Comparison of ENCODE assay signal across 7 cellular contexts in genomic region chr17:7262192-7263070, GRCh38. TPM values are rescaled to one million over a fixed set of nuclear protein-coding genes. Genes with fewer than 3 reads are reported as not detected.
DNase-seq lines count a peak whose midpoint lies in the region; ATAC-seq and TF ChIP-seq lines count a peak whose summit lies in the region.

A gene with protein sequence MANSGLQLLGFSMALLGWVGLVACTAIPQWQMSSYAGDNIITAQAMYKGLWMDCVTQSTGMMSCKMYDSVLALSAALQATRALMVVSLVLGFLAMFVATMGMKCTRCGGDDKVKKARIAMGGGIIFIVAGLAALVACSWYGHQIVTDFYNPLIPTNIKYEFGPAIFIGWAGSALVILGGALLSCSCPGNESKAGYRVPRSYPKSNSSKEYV (minus strand): TSS chr17:7262478. CDS start chr17:7262043, 435 bp downstream.

- H3K9ac ChIP-seq in PC-3 (ENCODE audit: low read length): peak within 1 kb of the TSS; percentile 93

- H3K4me1 Mint-ChIP-seq in HFFc6 (ENCODE audit: low read depth): peaks cover 32% of the 10 kb centered on the region

- intact Hi-C loops in PC-3 (cut with micrococcal nuclease) (loop anchor here (1.0 to 5.0 kb wide), 2 partner anchors 10 to 220 kb away; partner anchors contain the start of genes ELP5, POLR2A and SLC35G6), psoas muscle (cut with DNase I) (loop anchor here in 1 of 2 donors (10.0 kb wide), 1 partner anchor 82 kb away; no protein-coding TSS in a partner anchor)

- TSS peak; percentile 38 for BruUV-seq in PC-3 (replicated peaks; lab: Mats Ljungman, UMichigan)

- H3K36me3 ChIP-seq in PC-3 (ENCODE audit: low read depth, low read length) (peaks cover 4% of the 10 kb centered on the region; the same call in 1 of the 2 replicates), psoas muscle (ENCODE audit: insufficient read depth in 1 of 2, low read depth in 1 of 2) (peaks cover 0 to 24% of the 10 kb centered on the region in 2 donors)

- POLR2A ChIA-PET in PC-3 (lab: Charles Lee; ENCODE audit: unreplicated experiment): no interaction called here

- H3K9me2 ChIP-seq in PC-3 (replicated peaks; ENCODE audit: low read length): no peaks in the 10 kb centered on the region

- H3K4me1 ChIP-seq in PC-3 (ENCODE audit: insufficient read depth, low read length): peaks cover 27% of the 10 kb centered on the region
- H3K4me1 ChIP-seq in psoas muscle: peaks cover 9% of the 10 kb centered on the region

- DNase-seq in HFFc6 (no peak), PC-3 (peak; percentile 85), fibroblast of pulmonary artery (ENCODE audit: low read depth) (no peak), psoas muscle (no peak), DMS 273 treated with DMSO at 0.1 percent for 48 hours (lab: John Stamatoyannopoulos, UW) (no peak)

- H3K4me3 ChIP-seq in PC-3 (ENCODE audit: low read length) (peak within 1 kb of the TSS; percentile 97), fibroblast of pulmonary artery (replicated peaks; ENCODE audit: low read depth, low read length) (peak within 1 kb of the TSS; percentile 40), psoas muscle (peak within 1 kb of the TSS; percentile 66)

- 5 to 7% (median 6%) methylated on average over 55 to 71 of the region's 71 CpGs for WGBS in psoas muscle, 3 donors

- TF ChIP-seq CTCF in HFFc6 (IDR thresholded peaks at IDR 0.05) (no peak), PC-3 (conservative IDR thresholded peaks at IDR 0.05; ENCODE audit: low read depth, low read length) (0 out of 2 replicates have a peak, but pooled peaks have one; percentile 29), fibroblast of pulmonary artery (IDR thresholded peaks at IDR 0.05; ENCODE audit: low read length, missing control alignments) (no peak), psoas muscle (IDR thresholded peaks at IDR 0.05) (no peak)

- H3K27me3 Mint-ChIP-seq in HFFc6 (ENCODE audit: insufficient read depth): peaks cover 10% of the 10 kb centered on the region

- peak within 1 kb of the TSS; percentile 65 for H2AFZ ChIP-seq in PC-3 (ENCODE audit: low read length)

- peak within 1 kb of the TSS; percentile 30 for H3K27ac Mint-ChIP-seq in HFFc6

- H4K20me1 ChIP-seq in PC-3 (ENCODE audit: low read length): peaks cover 14% of the 10 kb centered on the region; the same call in 1 of the 2 replicates

- H3K4me2 ChIP-seq in PC-3 (ENCODE audit: low read length): peak within 1 kb of the TSS; percentile 96

- no peaks in the 10 kb centered on the region for H3K27me3 ChIP-seq in PC-3 (ENCODE audit: low read length)
- H3K27me3 ChIP-seq in psoas muscle (ENCODE audit: insufficient read depth in 3 of 3, low read length in 2 of 3): peaks cover 0 to 50% (median 21%) of the 10 kb centered on the region in 3 donors

- ATAC-seq in PC-3 (peak; percentile 37), psoas muscle (no peak), GM18909 (IDR thresholded peaks at IDR 0.05; ENCODE audit: poor library complexity, unreplicated experiment) (no peak), GM21619 (IDR thresholded peaks at IDR 0.05; ENCODE audit: unreplicated experiment) (no peak)

- H3K9me3 ChIP-seq in PC-3 (ENCODE audit: low read length) (no peaks in the 10 kb centered on the region), psoas muscle (no peaks in the 10 kb centered on the region)

- peak within 1 kb of the TSS; percentile 93 for H3K27ac ChIP-seq in PC-3 (ENCODE audit: low read length)
- no peak within 1 kb of the TSS for H3K27ac ChIP-seq in psoas muscle

- CTCF ChIA-PET in PC-3 (lab: Charles Lee): no interaction called here

- H3K4me3 Mint-ChIP-seq in HFFc6: peak within 1 kb of the TSS; percentile 78

- peaks cover 5% of the 10 kb centered on the region for H3K36me3 Mint-ChIP-seq in HFFc6 (ENCODE audit: low read depth)

- peaks cover 4% of the 10 kb centered on the region for H3K9me3 Mint-ChIP-seq in HFFc6

- peaks cover 45% of the 10 kb centered on the region for H3K79me2 ChIP-seq in PC-3 (ENCODE audit: low read length)

- H3F3A ChIP-seq in PC-3 (ENCODE audit: low read length, unreplicated experiment): no peaks in the 10 kb centered on the region

RNA-seq across cellular contexts. Expression of the gene that starts here (rescaled TPM):
- 1 to 10 TPM in 4 of 6 experiments, under 1 TPM in 2; 0.43 to 3.0 (median 1.7) TPM for total RNA-seq in HFFc6 (2021; fragmentation: NEBNext Ultra II Directional; extraction: Animal tissue kit (Norgen Biotek cat#: 25700))
- total RNA-seq in PC-3 (2014; rRNA removed): 147 and 180 TPM in 2 replicates
- total RNA-seq in psoas muscle: 1 to 10 TPM in 2 of 4 donors, under 1 TPM in 1, not detected in 1; 0.57 to 1.0 (median 1.0) TPM
- 1 to 10 TPM in 1 of 3 donors, under 1 TPM in 2; 0.48 to 1.1 (median 0.83) TPM for polyA plus RNA-seq in psoas muscle

Comparison
In these comparisons a context has a peak if more than half of its experiments do, and no peak if none do; other contexts are left out.
1. RNA of the gene that starts here (total RNA-seq): 147 to 180 TPM in PC-3; 0.43 to 3.0 TPM in HFFc6 and 0.57 to 1.0 TPM in psoas muscle; every median in the first group is over 10 times any median in the second.
2. H3K4me3 ChIP-seq: peak in every context shown above with its lines; median percentile 97 in PC-3; 66 in psoas muscle; 40 in fibroblast of pulmonary artery.